ENCODE assay signal across 9 cellular contexts in the genomic region with DNA sequence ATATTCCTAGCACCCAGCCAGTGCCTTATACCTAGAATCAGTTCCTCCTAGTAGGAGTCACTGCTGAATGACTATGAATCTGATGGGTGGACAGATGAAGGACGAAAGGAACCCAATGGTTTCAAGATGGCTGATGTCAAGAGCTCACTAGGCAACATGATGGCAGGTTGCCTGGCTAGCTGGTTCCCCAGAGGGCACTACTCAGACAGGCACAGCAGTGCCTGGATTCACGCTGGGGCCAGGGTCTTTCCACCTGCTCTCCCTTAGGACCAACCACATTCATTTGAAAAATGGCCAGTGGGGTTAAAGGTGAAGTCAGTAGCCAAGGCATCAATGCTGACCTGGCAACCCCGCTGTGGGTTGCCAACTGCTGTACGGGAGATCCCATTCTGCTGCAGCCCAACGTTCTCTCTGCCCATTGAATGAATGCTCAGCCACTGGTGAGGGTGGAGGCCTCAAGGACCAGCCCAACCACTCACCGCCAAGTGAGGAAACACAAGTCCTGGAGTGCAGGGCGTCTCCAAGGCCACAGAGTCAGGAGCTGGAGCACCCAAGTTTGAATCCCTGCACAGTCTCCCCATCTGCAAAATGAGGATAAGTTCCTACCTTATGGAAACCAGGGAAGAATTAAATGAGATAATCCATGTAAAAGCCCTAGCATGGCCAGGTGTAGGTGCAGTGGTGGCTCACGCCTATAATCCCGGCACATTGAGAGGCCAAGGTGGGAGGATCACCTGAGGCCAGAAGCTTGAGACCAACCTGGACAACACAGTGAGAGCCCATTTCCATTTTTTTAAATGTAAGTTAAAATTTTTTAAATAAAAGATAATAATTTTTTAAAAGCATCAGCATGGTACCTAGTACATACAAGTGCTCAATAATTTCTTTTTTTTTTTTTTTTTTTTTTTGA. TPM values are rescaled to one million over a fixed set of nuclear protein-coding genes. Genes with fewer than 3 reads are reported as not detected.
DNase-seq lines count a peak whose midpoint lies in the region; ATAC-seq, FAIRE-seq and TF ChIP-seq lines count a peak whose summit lies in the region.
"Had no signal": no experiment of that assay in that cellular context is flagged by ENCODE, and none has a peak within 500 bp of the region (broad histone marks: within the 10 kb centered on the region; RNA-seq: fewer than 3 reads in every experiment).

No MANE protein-coding gene starts in this region.

- ATAC-seq in heart right ventricle, result peak in 1 of 8 donors; percentile 5
- ATAC-seq in K562, result no peak
- ATAC-seq in HG03139 (IDR thresholded peaks at IDR 0.05; ENCODE audit: unreplicated experiment), result no peak

- peaks cover 6% of the 10 kb centered on the region for H4K20me1 ChIP-seq in K562 (replicated peaks; ENCODE audit: control insufficient read depth, insufficient read depth, low read length)

- no peak for TF ChIP-seq RAD21 in K562 (CRISPR knock-in tag; conservative IDR thresholded peaks at IDR 0.05 in 1 of 2, IDR thresholded peaks at IDR 0.05 in 1 of 2)

- H3K27ac ChIP-seq in heart right ventricle (peak overlapping the region; percentile 1 to 90 (median 80)), K562 (ENCODE audit: extremely low read depth, low read depth, low read length) (no peak overlapping the region), mesodermal cell (ENCODE audit: low read depth, low read length, severe bottlenecking) (peak overlapping the region; percentile 2), urinary bladder (ENCODE audit: low read depth) (peak overlapping the region; percentile 13)

- peaks cover 64% of the 10 kb centered on the region for H3K79me2 ChIP-seq in K562 (ENCODE audit: control insufficient read depth, insufficient read depth, low read length)

- POLR2A ChIA-PET in K562 (lab: Yijun Ruan, JAX), result interaction anchor here (0.6 to 2.5 kb wide), 3 partner anchors 10 to 13 kb away, joined by 3 to 8 read pairs (median 4); partner anchors contain the start of gene MYH9

- BruUV-seq in K562 (replicated peaks; lab: Mats Ljungman, UMichigan), result no TSS peak

- 57 to 64% methylated on average over 9 of the region's 9 CpGs for WGBS in heart right ventricle, 2 donors
- WGBS in K562 (ENCODE audit: insufficient coverage, low coverage, missing lambda C conversion rate), result 85% methylated on average over 8 of the region's 9 CpGs
- 97% methylated on average over 8 to 9 of the region's 9 CpGs for WGBS in mesodermal cell (ENCODE audit: insufficient coverage in 2 of 2), 2 experiments
- 60% methylated on average over 9 of the region's 9 CpGs for WGBS in urinary bladder

- CTCF ChIA-PET in K562 (lab: Yijun Ruan, JAX; ENCODE audit: low intra/inter-chr PET ratio), result no interaction called here

- intact Hi-C loops in heart right ventricle (cut with DNase I), result loop anchor here in 1 of 10 donors (10.0 kb wide), 1 partner anchor 51 kb away; no protein-coding TSS in a partner anchor
- intact Hi-C loops in cardiac septum (cut with DNase I), result no loop called here
- intact Hi-C loops in K562 (cut with micrococcal nuclease), result no loop called here

- in situ Hi-C loops in K562 (cut with MboI) (no loop called here), HAP-1 (cut with MboI; ENCODE audit: low sequenced_read_pairs) (no loop called here)

- H3K4me1 ChIP-seq in heart right ventricle (peaks cover 69 to 100% (median 100%) of the 10 kb centered on the region in 9 donors), K562 (replicated peaks in 1 of 2; ENCODE audit: control insufficient read depth in 2 of 2, insufficient read depth in 2 of 2, low read length in 2 of 2) (peaks cover 13 to 20% of the 10 kb centered on the region in 2 experiments), mesodermal cell (ENCODE audit: control insufficient read depth, insufficient read depth, low read length, poor library complexity, severe bottlenecking) (peaks cover 84% of the 10 kb centered on the region), urinary bladder (ENCODE audit: insufficient read depth) (no peaks in the 10 kb centered on the region), HAP-1 (peaks cover 9% of the 10 kb centered on the region)

- H3K27me3 ChIP-seq in heart right ventricle (no peaks in the 10 kb centered on the region), K562 (ENCODE audit: control insufficient read depth in 2 of 2, insufficient read depth in 2 of 2, low read length in 2 of 2) (no peaks in the 10 kb centered on the region), HAP-1 (ENCODE audit: low read depth) (no peaks in the 10 kb centered on the region)
- H3K27me3 ChIP-seq: cardiac muscle cell had no signal

- no peak for TF ChIP-seq CTCF in heart right ventricle (IDR thresholded peaks at IDR 0.05)
- no peak for TF ChIP-seq CTCF in K562 (IDR thresholded peaks at IDR 0.05 in 2 of 3, conservative IDR thresholded peaks at IDR 0.05 in 1 of 3; ENCODE audit: insufficient read depth in 2 of 3, low read depth in 1 of 3, low read length in 3 of 3)

- H3K9ac ChIP-seq in K562 (ENCODE audit: insufficient read depth in 1 of 2, low read depth in 2 of 2, low read length in 2 of 2), result no peak overlapping the region

- H3K9me3 ChIP-seq in heart right ventricle (no peaks in the 10 kb centered on the region), K562 (replicated peaks; ENCODE audit: control insufficient read depth, insufficient read depth, low read depth, low read length) (no peaks in the 10 kb centered on the region), mesodermal cell (ENCODE audit: control insufficient read depth, low read length) (no peaks in the 10 kb centered on the region), HAP-1 (no peaks in the 10 kb centered on the region)

- DNase-seq in heart right ventricle (no peak), cardiac septum (ENCODE audit: low spot score) (no peak), K562 (ENCODE audit: extremely low read depth in 1 of 4, low spot score in 3 of 4) (no peak), GM19238 (ENCODE audit: insufficient read length, low spot score) (no peak), HAP-1 (ENCODE audit: low spot score in 2 of 2) (no peak)

- H3K4me3 ChIP-seq in heart right ventricle (no peak overlapping the region), K562 (no peak overlapping the region), mesodermal cell (ENCODE audit: extremely low read depth, insufficient read depth, low read length, poor library complexity, severe bottlenecking) (no peak overlapping the region), urinary bladder (ENCODE audit: low read depth, low read length) (no peak overlapping the region), HAP-1 (no peak overlapping the region)
- H3K4me3 ChIP-seq: cardiac muscle cell had no signal

- no peak overlapping the region for H2AFZ ChIP-seq in K562 (ENCODE audit: low read depth, low read length)

- no peak for TF ChIP-seq POLR2A in K562 (conservative IDR thresholded peaks at IDR 0.05)

- no peak overlapping the region for H3K4me2 ChIP-seq in K562 (ENCODE audit: insufficient read depth, low read length)

- H3K36me3 ChIP-seq in heart right ventricle (peaks cover 0 to 73% (median 0%) of the 10 kb centered on the region in 9 donors), K562 (ENCODE audit: control insufficient read depth, insufficient read depth, low read length) (peaks cover 11% of the 10 kb centered on the region; the same call in 2 of the 3 replicates), mesodermal cell (ENCODE audit: control insufficient read depth, insufficient read depth, low read length) (peaks cover 84% of the 10 kb centered on the region), urinary bladder (ENCODE audit: insufficient read depth) (peaks cover 2% of the 10 kb centered on the region), HAP-1 (replicated peaks) (peaks cover 10% of the 10 kb centered on the region; the same call in 1 of the 2 replicates)
- H3K36me3 ChIP-seq: cardiac muscle cell had no signal

- no peak for FAIRE-seq in K562 (lab: Jason Lieb, UNC)

- TF ChIP-seq EP300 in K562 (IDR thresholded peaks at IDR 0.05; ENCODE audit: low read length), result no peak

- peaks cover 3% of the 10 kb centered on the region for H3K9me1 ChIP-seq in K562 (ENCODE audit: control insufficient read depth, insufficient read depth, low read length)

TF ChIP-seq in K562, 482 proteins besides CTCF, POLR2A, EP300 and RAD21 (continues in another document):
- TF ChIP-seq ZFP91 (CRISPR knock-in tag; IDR thresholded peaks at IDR 0.05), result no peak

RNA-seq across cellular contexts. Expression of gene MYH9, which starts 12.4 kb away (rescaled TPM):
- total RNA-seq in heart right ventricle, result 100 to 1,000 TPM; 132 to 345 (median 189) TPM
- polyA plus RNA-seq in heart right ventricle, result 100 to 1,000 TPM; 134 to 243 TPM
- total RNA-seq in cardiac septum, result 282 TPM
- 136 and 261 TPM in 2 replicates for total RNA-seq in K562 (2011; cell fraction: chromatin; rRNA removed; ENCODE audit: low replicate concordance)
- total RNA-seq in K562 (2011; cell fraction: nucleolus; rRNA removed), result 51.3 and 57.4 TPM in 2 replicates
- total RNA-seq in K562 (2011; cell fraction: nucleoplasm; rRNA removed), result 65.9 and 76.0 TPM in 2 replicates
- 60.1 and 60.4 TPM in 2 replicates for total RNA-seq in K562 (2014; rRNA removed)
- 24.6 and 33.6 TPM in 2 replicates for total RNA-seq in K562 (2014; rRNA removed; fragmentation: Illumina TruSeq; extraction: Trizol)
- total RNA-seq in K562 (2015; rRNA removed; fragmentation: Illumina TruSeq; extraction: Trizol), result 24.1 and 30.5 TPM in 2 replicates
- 94.6 and 111 TPM in 2 replicates for total RNA-seq in K562 (2021)
- polyA plus RNA-seq in K562 (2011; rRNA removed), result 24.1 and 34.2 TPM in 2 replicates
- 10.2 and 12.5 TPM in 2 replicates for polyA plus RNA-seq in K562 (2011; cell fraction: cytosol; rRNA removed)
- 32.6 and 34.6 TPM in 2 replicates for polyA plus RNA-seq in K562 (2011; cell fraction: nucleus; rRNA removed)
- 54.3 and 92.2 TPM in 2 replicates for polyA plus RNA-seq in K562 (2012)
- 31.3 and 44.5 TPM in 2 replicates for polyA plus RNA-seq in K562 (2014; fragmentation: Illumina TruSeq; extraction: Trizol)
- 1 to 10 TPM in 1 of 2 experiments, under 1 TPM in 1; 0.71 to 1.3 TPM for polyA plus RNA-seq in K562 (2014; fragmentation: Nextera tagmentation; extraction: Ambion mirVana)
- polyA plus RNA-seq in K562 (2014; rRNA removed), result 34.2 and 37.4 TPM in 2 replicates
- polyA minus RNA-seq in K562 (2011; rRNA and poly(A)+ RNA removed), result 90.2 and 122 TPM in 2 replicates
- polyA minus RNA-seq in K562 (2011; cell fraction: cytosol; rRNA and poly(A)+ RNA removed), result 59.8 and 63.1 TPM in 2 replicates
- polyA minus RNA-seq in K562 (2011; cell fraction: nucleus; rRNA and poly(A)+ RNA removed), result 20.6 and 41.5 TPM in 2 replicates
- polyA plus RNA-seq in mesodermal cell (2013, experiment 1 of 2), result 360 TPM
- 289 TPM for polyA plus RNA-seq in mesodermal cell (2013, experiment 2 of 2)
- total RNA-seq in urinary bladder, result 150 TPM
- 258 TPM for polyA plus RNA-seq in urinary bladder
